Comparison of ENCODE assay signal across 24 cellular contexts in the genomic region with DNA sequence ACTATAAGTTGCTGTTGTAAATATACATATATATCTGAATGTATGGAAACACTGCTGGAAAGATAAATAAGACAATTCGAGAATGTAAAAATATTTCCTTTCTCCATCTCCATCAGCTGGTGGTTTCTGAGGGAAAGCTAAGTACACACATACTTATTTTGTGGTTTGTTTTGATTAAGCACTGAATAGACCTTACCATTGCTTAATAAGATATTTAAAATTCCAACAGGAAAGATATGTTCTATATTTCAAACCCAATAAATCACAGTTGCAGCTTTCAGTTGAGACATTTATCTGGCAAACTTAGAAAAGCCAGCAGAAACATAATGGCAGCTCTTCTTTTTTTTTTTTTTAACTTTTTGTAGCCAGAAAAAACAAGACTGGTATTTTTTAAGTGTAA.
DNase-seq lines count a peak whose midpoint lies in the region; TF ChIP-seq lines count a peak whose summit lies in the region.
"Had no signal": no experiment of that assay in that cellular context is flagged by ENCODE, and none has a peak within 500 bp of the region (broad histone marks: within the 10 kb centered on the region; RNA-seq: fewer than 3 reads in every experiment).

No MANE protein-coding gene starts in this region.

- DNase-seq in BJ (ENCODE audit: low read depth) (peak; percentile 55), NCI-H226 (peak; percentile 33), fibroblast of mammary gland (ENCODE audit: low read depth) (peak; percentile 44), renal cortical epithelial cell (ENCODE audit: low read depth) (peak; percentile 14), pons (ENCODE audit: low spot score) (no peak), AG08396 (ENCODE audit: low spot score) (no peak), KBM-7 (no peak), A172 (ENCODE audit: low spot score) (no peak)
- DNase-seq: activated naive CD4-positive, alpha-beta T cell treated with anti-CD3 and anti-CD28 coated beads for 36 hours; activated T-cell treated with anti-CD3 and anti-CD28 coated beads, Interleukin-2, amount 50 U/mL, for 4 hours; cortex of kidney; DMS79 treated with DMSO at 0.1 percent for 48 hours; foreskin keratinocyte; H7; hypothalamus; kidney; naive thymus-derived CD4-positive, alpha-beta T cell; NCI-H1417 treated with DMSO at 0.1 percent for 48 hours; NCI-H524 treated with DMSO at 0.1 percent for 48 hours; ovary; RPMI8226; stimulated activated CD4-positive, alpha-beta T cell treated with anti-CD3 and anti-CD28 coated beads, Interleukin-1b, Interleukin-23, amount 100 ng/mL, for 48 hours; stimulated activated naive CD4-positive, alpha-beta T cell; T1000 had no signal

- in situ Hi-C loops in KBM-7 (cut with MboI; ENCODE audit: low pct_unique_long_range_greater_than_20kb, low sequenced_read_pairs): no loop called here

- TF ChIP-seq CTCF in BJ (IDR thresholded peaks at IDR 0.05; ENCODE audit: insufficient read depth, low read depth, low read length): no peak
- TF ChIP-seq CTCF in fibroblast of mammary gland (conservative IDR thresholded peaks at IDR 0.05; ENCODE audit: control insufficient read depth, insufficient read depth, low read depth, low read length): no peak

- H3K27me3 ChIP-seq in BJ (ENCODE audit: control insufficient read depth, insufficient read depth, low read length): no peaks in the 10 kb centered on the region
- H3K27me3 ChIP-seq: foreskin keratinocyte, ovary had no signal

- H3K36me3 ChIP-seq in BJ (ENCODE audit: control insufficient read depth, insufficient read depth, low read length): no peaks in the 10 kb centered on the region
- H3K36me3 ChIP-seq: ovary had no signal

- CTCF ChIA-PET in BJ (lab: Yijun Ruan, JAX): interaction anchor here (1.5 kb wide), 1 partner anchor 252 kb away, joined by 4 read pairs; no protein-coding TSS in a partner anchor

- POLR2A ChIA-PET in BJ (lab: Charles Lee): interaction anchor here (0.6 kb wide), 2 partner anchors 18 to 36 kb away, joined by 4 to 5 read pairs; no protein-coding TSS in a partner anchor

- H3K4me3 ChIP-seq in BJ (ENCODE audit: low read depth, low read length): no peak overlapping the region
- H3K4me3 ChIP-seq in fibroblast of mammary gland (ENCODE audit: control insufficient read depth, low read depth, low read length): no peak overlapping the region
- H3K4me3 ChIP-seq: ovary had no signal

Comparison
In these comparisons a context has a peak if more than half of its experiments do, and no peak if none do; other contexts are left out.
1. DNase-seq: peak in BJ (single experiment), NCI-H226 (single experiment), fibroblast of mammary gland (single experiment) and renal cortical epithelial cell (single experiment); none in pons (single experiment), AG08396 (single experiment), KBM-7 (single experiment) and A172 (single experiment).